In the genomic region with DNA sequence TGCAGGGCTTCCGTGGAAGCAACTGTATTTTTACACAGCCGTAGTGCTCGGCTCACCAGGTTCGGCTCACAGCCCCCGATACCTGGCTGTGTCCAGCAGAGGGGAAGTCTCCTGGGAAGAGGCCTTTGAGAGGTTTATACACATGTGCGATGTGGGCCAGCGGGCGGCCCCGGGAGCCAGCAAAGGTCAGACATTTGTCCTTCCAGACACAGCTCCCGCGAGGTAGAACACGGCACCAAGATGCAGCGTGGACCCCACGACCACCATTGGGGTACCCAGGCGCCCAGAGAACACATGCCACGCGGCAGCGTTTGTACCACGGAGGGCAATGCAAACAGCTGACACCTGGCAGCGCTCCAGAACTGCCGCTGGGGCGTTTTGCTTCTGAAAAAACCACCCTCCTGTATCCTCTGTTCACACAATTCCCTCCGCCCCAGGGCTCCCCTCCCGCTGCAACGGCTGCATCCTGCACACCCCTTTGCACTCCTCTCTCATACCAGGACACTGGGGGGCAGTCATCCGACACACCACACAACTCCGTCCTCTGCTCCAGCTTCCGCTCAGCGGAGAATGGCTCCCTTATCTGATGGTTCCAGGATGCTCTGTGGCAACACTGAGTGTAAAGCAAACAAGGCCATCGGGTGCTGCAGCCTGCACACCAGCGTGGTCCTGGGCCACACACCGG, we compare ENCODE assay signal across 8 cellular contexts.
DNase-seq lines count a peak whose midpoint lies in the region; ATAC-seq lines count a peak whose summit lies in the region.

No MANE protein-coding gene starts in this region.

- intact Hi-C loops in left colon (cut with DNase I, micrococcal nuclease), result loop anchor here in 1 of 2 donors (5.0 kb wide), 1 partner anchor 390 kb away; no protein-coding TSS in a partner anchor

- peak; percentile 90 for DNase-seq in A172 (ENCODE audit: low spot score)
- DNase-seq in NCI-H2171 (lab: John Stamatoyannopoulos, UW), result peak; percentile 62
- peak; percentile 6 for DNase-seq in activated CD4-positive, CD25-positive, alpha-beta regulatory T cell treated with anti-CD3 and anti-CD28 coated beads, Interleukin-2, amount 50 U/mL, for 16 hours (ENCODE audit: low read depth, low spot score)
- peak; percentile 82 for DNase-seq in cerebellar cortex (ENCODE audit: low spot score)
- peak; percentile 76 to 83 for DNase-seq in left colon
- peak; percentile 12 to 27 for DNase-seq in stimulated activated CD4-positive, alpha-beta T cell treated with anti-CD3 and anti-CD28 coated beads, Interleukin-1b, Interleukin-23, amount 100 ng/mL, for 1 hour (ENCODE audit: low read depth in 2 of 2)

- ATAC-seq in GM19468 (IDR thresholded peaks at IDR 0.05; ENCODE audit: extremely low read depth, unreplicated experiment) (peak; percentile 35), left colon (peak; percentile 91), HG03432 (IDR thresholded peaks at IDR 0.05; ENCODE audit: unreplicated experiment) (no peak)

Comparison
In these comparisons a context has a peak if more than half of its experiments do, and no peak if none do; other contexts are left out.
1. DNase-seq: peak in every context shown above with its lines; median percentile 90 in A172; 82 in cerebellar cortex; 80 in left colon; 62 in NCI-H2171; 20 in stimulated activated CD4-positive, alpha-beta T cell treated with anti-CD3 and anti-CD28 coated beads, Interleukin-1b, Interleukin-23, amount 100 ng/mL, for 1 hour; 6 in activated CD4-positive, CD25-positive, alpha-beta regulatory T cell treated with anti-CD3 and anti-CD28 coated beads, Interleukin-2, amount 50 U/mL, for 16 hours.